3 cellular contexts compared by ENCODE assay signal in genomic region chr14:27012641-27013040, GRCh38.
"Had no signal": no experiment of that assay in that cellular context is flagged by ENCODE, and none has a peak within 500 bp of the region (broad histone marks: within the 10 kb centered on the region; RNA-seq: fewer than 3 reads in every experiment).

No MANE protein-coding gene starts in this region.

- ATAC-seq: GM12878 had no signal

- DNase-seq: GDM1, GF-D8 had no signal
